In genomic region chrX:38803609-38804480, GRCh38 we compare ENCODE assay signal across 8 cellular contexts. TPM values are rescaled to one million over a fixed set of nuclear protein-coding genes. Genes with fewer than 3 reads are reported as not detected.
DNase-seq lines count a peak whose midpoint lies in the region; ATAC-seq and TF ChIP-seq lines count a peak whose summit lies in the region.

No MANE protein-coding gene starts in this region.

- H3K27ac ChIP-seq in ascending aorta, result peak overlapping the region; percentile 80 to 91

- no peaks in the 10 kb centered on the region for H3K9me3 ChIP-seq in ascending aorta

- peak overlapping the region; percentile 66 to 78 for H3K4me3 ChIP-seq in ascending aorta

- TF ChIP-seq CTCF in GM13977 (IDR thresholded peaks at IDR 0.05; ENCODE audit: extremely low read depth, insufficient read depth, missing control alignments) (no peak), ascending aorta (IDR thresholded peaks at IDR 0.05) (no peak)

- in situ Hi-C loops in GM13977 (cut with MboI; ENCODE audit: low pct_unique_long_range_greater_than_20kb, low sequenced_read_pairs, unreplicated experiment), result no loop called here

- H3K27me3 ChIP-seq in ascending aorta, result no peaks in the 10 kb centered on the region

- H3K4me1 ChIP-seq in ascending aorta, result peaks cover 0 to 5% of the 10 kb centered on the region in 2 donors

- DNase-seq in GM13977 (ENCODE audit: low spot score) (peak; percentile 78), NCI-H1417 (lab: John Stamatoyannopoulos, UW) (peak; percentile 30 to 95 (median 92)), T follicular helper cell (ENCODE audit: low read depth) (peak; percentile 22), ascending aorta (ENCODE audit: low spot score in 2 of 2) (peak; percentile 49 to 90), hepatic stellate cell (ENCODE audit: low spot score) (peak; percentile 63), putamen (ENCODE audit: low spot score) (peak; percentile 91), kidney glomerular epithelial cell (lab: John Stamatoyannopoulos, UW) (no peak)

- ATAC-seq in HG02759 (IDR thresholded peaks at IDR 0.05; ENCODE audit: unreplicated experiment), result peak; percentile 74

- intact Hi-C loops in ascending aorta (cut with DNase I), result loop anchor here (2.0 to 10.0 kb wide), 5 partner anchors 65 to 1461 kb away; partner anchors contain the start of gene BCOR

- H3K36me3 ChIP-seq in ascending aorta, result no peaks in the 10 kb centered on the region

RNA-seq across cellular contexts. Expression of gene MID1IP1, which starts 2.6 kb away (rescaled TPM):
- total RNA-seq in ascending aorta, result 76.1 TPM
